14 cellular contexts compared by ENCODE assay signal in genomic region chr1:32766328-32766972, GRCh38. TPM values are rescaled to one million over a fixed set of nuclear protein-coding genes. Genes with fewer than 3 reads are reported as not detected.
DNase-seq lines count a peak whose midpoint lies in the region; ATAC-seq and TF ChIP-seq lines count a peak whose summit lies in the region.
"Had no signal": no experiment of that assay in that cellular context is flagged by ENCODE, and none has a peak within 500 bp of the region (broad histone marks: within the 10 kb centered on the region; RNA-seq: fewer than 3 reads in every experiment).

No MANE protein-coding gene starts in this region.

- H3K4me3 ChIP-seq in heart left ventricle (no peak overlapping the region), mucosa of stomach (ENCODE audit: low read length) (no peak overlapping the region)

- WGBS in heart left ventricle, 4 donors = 88 to 90% (median 88%) methylated on average over 7 of the region's 7 CpGs

- H3K27ac Mint-ChIP-seq in effector memory CD8-positive, alpha-beta T cell = no peak overlapping the region
- H3K27ac Mint-ChIP-seq: activated T-helper 2 cell treated with anti-CD3 and anti-CD28 coated beads, Interferon-gamma antibody, Interleukin-2, Interleukin-4, amounts not matched to agents 10 μg/mL and 5 μg/mL and 100 μg/mL, durations not matched to agents 14 hours and 24 hours and 36 hours had no signal

- DNase-seq in left ventricle myocardium superior (peak; percentile 3), heart left ventricle (no peak), epithelial cell of prostate (ENCODE audit: low read depth, low spot score) (no peak), COR-L47 (lab: John Stamatoyannopoulos, UW) (no peak)
- DNase-seq in effector memory CD8-positive, alpha-beta T cell = no peak
- no peak for DNase-seq in stimulated activated CD4-positive, alpha-beta T cell treated with anti-CD3 and anti-CD28 coated beads, Interleukin-4, amount 100 ng/mL, for 24 hours
- DNase-seq: ACHN, foreskin melanocyte, left colon, T-helper 2 cell had no signal

- H3K9me3 Mint-ChIP-seq in effector memory CD8-positive, alpha-beta T cell = no peaks in the 10 kb centered on the region
- H3K9me3 Mint-ChIP-seq: activated T-helper 2 cell treated with anti-CD3 and anti-CD28 coated beads, Interferon-gamma antibody, Interleukin-2, Interleukin-4, amounts not matched to agents 10 μg/mL and 5 μg/mL and 100 μg/mL, durations not matched to agents 14 hours and 24 hours and 36 hours; neural crest cell had no signal

- intact Hi-C loops in left ventricle myocardium superior (cut with micrococcal nuclease) = no loop called here
- intact Hi-C loops in heart left ventricle (cut with DNase I) = loop anchor here in 1 of 10 donors (10.0 kb wide), 1 partner anchor 362 kb away; no protein-coding TSS in a partner anchor

- H3K9me3 ChIP-seq in heart left ventricle (no peaks in the 10 kb centered on the region), mucosa of stomach (ENCODE audit: control insufficient read depth, low read length) (no peaks in the 10 kb centered on the region)

- H3K27me3 ChIP-seq in heart left ventricle (no peaks in the 10 kb centered on the region), mucosa of stomach (ENCODE audit: control insufficient read depth, insufficient read depth, low read length) (no peaks in the 10 kb centered on the region)

- H3K4me3 Mint-ChIP-seq in effector memory CD8-positive, alpha-beta T cell = no peak overlapping the region

- peaks cover 0 to 4% of the 10 kb centered on the region in 2 donors for H3K4me1 Mint-ChIP-seq in effector memory CD8-positive, alpha-beta T cell (ENCODE audit: low read depth in 2 of 2)

- no peak for TF ChIP-seq POLR2A in heart left ventricle (IDR thresholded peaks at IDR 0.05)

- H3K4me1 ChIP-seq in heart left ventricle (peaks cover 0 to 24% (median 5%) of the 10 kb centered on the region in 12 donors), mucosa of stomach (ENCODE audit: control insufficient read depth, insufficient read depth, low read length) (peaks cover 51% of the 10 kb centered on the region)

- H3K9ac ChIP-seq in mucosa of stomach (ENCODE audit: low read length) = peak overlapping the region; percentile 50

- no peaks in the 10 kb centered on the region for H3K36me3 Mint-ChIP-seq in effector memory CD8-positive, alpha-beta T cell (ENCODE audit: insufficient read depth)

- no peak for ATAC-seq in left ventricle myocardium superior
- ATAC-seq in heart left ventricle = no peak
- no peak for ATAC-seq in effector memory CD8-positive, alpha-beta T cell (replicated peaks)
- no peak for ATAC-seq in HG03159 (IDR thresholded peaks at IDR 0.05; ENCODE audit: unreplicated experiment)

- H3K27ac ChIP-seq in heart left ventricle (no peak overlapping the region), epithelial cell of prostate (peak overlapping the region; percentile 20)

- H3K36me3 ChIP-seq in heart left ventricle (peaks cover 0 to 17% (median 0%) of the 10 kb centered on the region in 9 donors), mucosa of stomach (ENCODE audit: control insufficient read depth, insufficient read depth, low read length) (peaks cover 4% of the 10 kb centered on the region)

- TF ChIP-seq CTCF in heart left ventricle (IDR thresholded peaks at IDR 0.05) = no peak

- H3K27me3 Mint-ChIP-seq in effector memory CD8-positive, alpha-beta T cell = no peaks in the 10 kb centered on the region

RNA-seq across cellular contexts. Expression of gene YARS1, which starts 50.7 kb away (rescaled TPM):
- total RNA-seq in left ventricle myocardium superior (32.3 TPM), heart left ventricle (10 to 100 TPM; 20.2 to 58.1 (median 34.8) TPM)
- polyA plus RNA-seq in heart left ventricle = 10 to 100 TPM; 18.6 to 61.3 TPM

RNA-seq across cellular contexts. Expression of gene S100PBP, which starts 51.0 kb away (rescaled TPM):
- 15.7 TPM for total RNA-seq in left ventricle myocardium superior
- 10 to 100 TPM in 7 of 9 donors, 1 to 10 TPM in 2; 9.1 to 21.2 (median 10.7) TPM for total RNA-seq in heart left ventricle
- polyA plus RNA-seq in heart left ventricle = 1 to 10 TPM; 5.8 to 7.0 TPM
